In the genomic region with DNA sequence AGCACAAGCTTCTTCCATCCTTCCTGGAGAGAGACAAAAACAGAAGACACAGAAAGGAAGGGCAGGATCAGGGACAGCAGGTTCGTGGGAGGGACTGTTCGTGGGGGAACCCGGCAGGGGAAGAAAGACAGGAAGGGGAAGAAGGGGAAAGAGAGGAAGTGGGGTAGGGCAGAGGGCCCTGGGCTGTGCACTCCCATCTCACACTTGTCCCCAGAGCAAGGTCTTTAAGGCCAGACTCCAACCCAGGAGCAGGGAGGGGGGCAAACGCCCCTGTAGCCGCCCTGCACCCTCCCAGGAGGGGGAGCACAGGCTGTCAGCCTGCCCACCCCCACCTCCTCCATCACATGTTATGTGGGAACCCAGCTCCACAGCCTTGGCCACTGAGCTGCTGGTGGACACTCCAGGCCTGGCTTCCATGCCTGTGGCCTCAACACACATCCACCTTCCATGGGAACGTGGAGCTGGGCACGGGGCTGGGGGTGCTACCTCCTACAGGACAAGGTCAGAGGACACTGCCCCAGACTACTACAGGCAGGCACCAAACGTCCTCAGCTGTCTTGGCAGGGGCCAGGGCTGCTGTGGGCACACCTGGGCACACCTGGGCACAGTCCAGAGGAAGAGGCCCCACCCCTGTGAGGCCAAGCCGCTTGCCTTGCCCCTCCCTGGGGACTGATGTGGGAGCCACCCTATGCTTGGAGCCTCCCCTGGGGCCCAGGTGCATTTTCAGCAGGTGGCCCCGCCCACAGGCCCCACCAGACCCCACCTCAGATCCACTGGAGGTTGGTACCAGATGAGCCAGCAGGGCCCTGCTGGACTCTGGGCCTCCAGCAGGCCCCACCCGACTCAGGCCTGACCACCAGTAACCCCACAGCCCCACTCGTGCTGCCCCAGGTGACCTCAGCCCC, we compare ENCODE assay signal across 11 cellular contexts. TPM values are rescaled to one million over a fixed set of nuclear protein-coding genes. Genes with fewer than 3 reads are reported as not detected.
DNase-seq lines count a peak whose midpoint lies in the region; ATAC-seq, FAIRE-seq and TF ChIP-seq lines count a peak whose summit lies in the region.
"Had no signal": no experiment of that assay in that cellular context is flagged by ENCODE, and none has a peak within 500 bp of the region (broad histone marks: within the 10 kb centered on the region; RNA-seq: fewer than 3 reads in every experiment).

No MANE protein-coding gene starts in this region.

- H3K4me1 ChIP-seq in kidney (ENCODE audit: control insufficient read depth in 1 of 2, insufficient read depth in 1 of 2, low read depth in 1 of 2, low read length in 2 of 2) (peaks cover 4 to 16% of the 10 kb centered on the region in 2 donors), suprapubic skin (peaks cover 5% of the 10 kb centered on the region)
- H3K4me1 ChIP-seq: body of pancreas had no signal

- peak; percentile 40 for ATAC-seq in activated CD8-positive, alpha-beta memory T cell treated with anti-CD3 and anti-CD28 coated beads, Interleukin-2, amount 10 ng/mL, durations not matched to agents 7 days and 5 days
- ATAC-seq in HG02938 (IDR thresholded peaks at IDR 0.05; ENCODE audit: unreplicated experiment) (no peak), HG03025 (IDR thresholded peaks at IDR 0.05; ENCODE audit: low FRiP score, unreplicated experiment) (no peak)
- ATAC-seq: body of pancreas had no signal

- H3K27me3 Mint-ChIP-seq in activated CD8-positive, alpha-beta memory T cell treated with anti-CD3 and anti-CD28 coated beads, Interleukin-2, amount 10 ng/mL, durations not matched to agents 7 days and 5 days, result no peaks in the 10 kb centered on the region

- H3K36me3 ChIP-seq in kidney (ENCODE audit: control insufficient read depth in 1 of 2, insufficient read depth in 2 of 2, low read length in 2 of 2) (peaks cover 0 to 6% of the 10 kb centered on the region in 2 donors), suprapubic skin (peaks cover 10% of the 10 kb centered on the region), H7 (replicated peaks; ENCODE audit: control insufficient read depth, insufficient read depth, low read length) (peaks cover 11% of the 10 kb centered on the region)

- H3K27ac ChIP-seq in kidney (ENCODE audit: low read depth in 2 of 2, low read length in 2 of 2) (no peak overlapping the region), suprapubic skin (no peak overlapping the region)

- peak overlapping the region; percentile 82 for H3K27ac Mint-ChIP-seq in activated CD8-positive, alpha-beta memory T cell treated with anti-CD3 and anti-CD28 coated beads, Interleukin-2, amount 10 ng/mL, durations not matched to agents 7 days and 5 days

- H3K9me3 ChIP-seq in kidney (ENCODE audit: control insufficient read depth in 1 of 2, low read length in 2 of 2), result no peaks in the 10 kb centered on the region
- no peaks in the 10 kb centered on the region for H3K9me3 ChIP-seq in suprapubic skin
- H3K9me3 ChIP-seq: body of pancreas had no signal

- H3K4me3 ChIP-seq in kidney (ENCODE audit: low read length in 2 of 2) (no peak overlapping the region), suprapubic skin (no peak overlapping the region), H7 (ENCODE audit: insufficient read depth, low read depth, low read length) (no peak overlapping the region)
- H3K4me3 ChIP-seq: body of pancreas had no signal

- peaks cover 17% of the 10 kb centered on the region for H3K36me3 Mint-ChIP-seq in activated CD8-positive, alpha-beta memory T cell treated with anti-CD3 and anti-CD28 coated beads, Interleukin-2, amount 10 ng/mL, durations not matched to agents 7 days and 5 days

- WGBS in suprapubic skin, result 70% methylated on average over 4 of the region's 12 CpGs

- H3K4me3 Mint-ChIP-seq in activated CD8-positive, alpha-beta memory T cell treated with anti-CD3 and anti-CD28 coated beads, Interleukin-2, amount 10 ng/mL, durations not matched to agents 7 days and 5 days, result no peak overlapping the region

- TF ChIP-seq CTCF in kidney (IDR thresholded peaks at IDR 0.05; ENCODE audit: borderline replicate concordance, extremely low read depth, insufficient read depth) (no peak), suprapubic skin (IDR thresholded peaks at IDR 0.05) (no peak)

- peak; percentile 43 for DNase-seq in activated effector memory CD4-positive, alpha-beta T cell treated with anti-CD3 and anti-CD28 coated beads, Interleukin-2, amount 50 U/mL, for 16 hours
- no peak for DNase-seq in activated effector memory CD4-positive, alpha-beta T cell treated with Interleukin-2 at 50 U/mL for 16 hours
- DNase-seq in activated CD8-positive, alpha-beta memory T cell treated with anti-CD3 and anti-CD28 coated beads, Interleukin-2, amount 10 ng/mL, durations not matched to agents 7 days and 5 days, result no peak
- DNase-seq in kidney (peak; percentile 66), suprapubic skin (ENCODE audit: low spot score in 2 of 2) (peak; percentile 52 to 72), H7 (no peak)
- DNase-seq: NCI-H1694 treated with DMSO at 0.1 percent for 48 hours had no signal

- TF ChIP-seq EP300 in suprapubic skin (IDR thresholded peaks at IDR 0.05), result no peak

- intact Hi-C loops in kidney (cut with DNase I), result no loop called here

- H3K9me3 Mint-ChIP-seq in activated CD8-positive, alpha-beta memory T cell treated with anti-CD3 and anti-CD28 coated beads, Interleukin-2, amount 10 ng/mL, durations not matched to agents 7 days and 5 days (ENCODE audit: low read depth), result no peaks in the 10 kb centered on the region

- CTCF ChIA-PET in activated CD8-positive, alpha-beta memory T cell treated with anti-CD3 and anti-CD28 coated beads, Interleukin-2, amount 10 ng/mL, durations not matched to agents 7 days and 5 days (lab: Charles Lee), result interaction anchor here (1.3 to 1.4 kb wide), 2 partner anchors 23 to 54 kb away, joined by 3 read pairs; no protein-coding TSS in a partner anchor

- no peak for TF ChIP-seq POLR2A in suprapubic skin (IDR thresholded peaks at IDR 0.05)

- FAIRE-seq in kidney (lab: Jason Lieb, UNC), result no peak
- FAIRE-seq: frontal cortex had no signal

- H3K9ac ChIP-seq in kidney (ENCODE audit: low read length in 2 of 2), result no peak overlapping the region

- no peaks in the 10 kb centered on the region for H3K27me3 ChIP-seq in suprapubic skin
- no peaks in the 10 kb centered on the region for H3K27me3 ChIP-seq in H7 (ENCODE audit: control insufficient read depth, insufficient read depth, low read length)
- H3K27me3 ChIP-seq: body of pancreas had no signal

- H3K4me1 Mint-ChIP-seq in activated CD8-positive, alpha-beta memory T cell treated with anti-CD3 and anti-CD28 coated beads, Interleukin-2, amount 10 ng/mL, durations not matched to agents 7 days and 5 days, result peaks cover 16% of the 10 kb centered on the region

RNA-seq across cellular contexts. Expression of a gene that starts 9.2 kb away (rescaled TPM):
- 10 to 100 TPM; 53.2 to 60.2 TPM for total RNA-seq in activated CD8-positive, alpha-beta memory T cell treated with anti-CD3 and anti-CD28 coated beads, Interleukin-2, amount 10 ng/mL, durations not matched to agents 7 days and 5 days
- total RNA-seq in kidney, result 7.2 TPM
- polyA plus RNA-seq in kidney (ENCODE audit: insufficient read depth, low read depth, low replicate concordance), result 5.1 TPM
- 1 to 10 TPM; 7.0 to 9.8 (median 7.9) TPM for total RNA-seq in suprapubic skin
- 17.9 and 19.6 TPM in 2 replicates for total RNA-seq in H7 (2014; rRNA removed; shearing (Covaris generic))

Comparison
In these comparisons a context has a peak if more than half of its experiments do, and no peak if none do; other contexts are left out.
1. DNase-seq: peak in activated effector memory CD4-positive, alpha-beta T cell treated with anti-CD3 and anti-CD28 coated beads, Interleukin-2, amount 50 U/mL, for 16 hours (single experiment), kidney (single experiment) and suprapubic skin (2 of 2); none in activated effector memory CD4-positive, alpha-beta T cell treated with Interleukin-2 at 50 U/mL for 16 hours (single experiment), activated CD8-positive, alpha-beta memory T cell treated with anti-CD3 and anti-CD28 coated beads, Interleukin-2, amount 10 ng/mL, durations not matched to agents 7 days and 5 days (single experiment) and H7 (single experiment).